In genomic region chr20:50459124-50459918, GRCh38 we compare ENCODE assay signal across 21 cellular contexts.
"Had no signal": no experiment of that assay in that cellular context is flagged by ENCODE, and none has a peak within 500 bp of the region (broad histone marks: within the 10 kb centered on the region; RNA-seq: fewer than 3 reads in every experiment).

No MANE protein-coding gene starts in this region.

- ATAC-seq: activated T-helper 17 cell treated with anti-CD3 and anti-CD28 coated beads, Interleukin-2, amount 50 U/mL, for 72 hours; effector memory CD8-positive, alpha-beta T cell had no signal

- H3K9me3 Mint-ChIP-seq: activated T-cell treated with anti-CD3 and anti-CD28 coated beads, Interleukin-2, amount 50 U/mL, for 24 hours; activated T-helper 17 cell treated with anti-CD3 and anti-CD28 coated beads, Interleukin-2, amount 50 U/mL, for 72 hours; effector memory CD8-positive, alpha-beta T cell; nephron progenitor cell had no signal

- H3K27ac ChIP-seq: colonic mucosa, dorsolateral prefrontal cortex, pancreas, suprapubic skin, WERI-Rb-1 had no signal

- H3K27me3 ChIP-seq: colonic mucosa, dorsolateral prefrontal cortex, esophagus muscularis mucosa, hepatocyte, pancreas, sigmoid colon, stomach, suprapubic skin, transverse colon had no signal

- H3K4me1 Mint-ChIP-seq: activated T-helper 17 cell treated with anti-CD3 and anti-CD28 coated beads, Interleukin-2, amount 50 U/mL, for 72 hours had no signal

- H3K36me3 ChIP-seq: colonic mucosa, esophagus muscularis mucosa, left ventricle myocardium inferior, pancreas, sigmoid colon, stomach, suprapubic skin, transverse colon, WERI-Rb-1 had no signal

- H3K27ac Mint-ChIP-seq: activated T-cell treated with anti-CD3 and anti-CD28 coated beads, Interleukin-2, amount 50 U/mL, for 24 hours; activated T-helper 17 cell treated with anti-CD3 and anti-CD28 coated beads, Interleukin-2, amount 50 U/mL, for 72 hours; effector memory CD8-positive, alpha-beta T cell; nephron progenitor cell; stimulated activated memory B cell treated with anti-CD40 and anti-IgM and Interleukin-4, amounts not matched to agents 10 μg/mL and 1 μg/mL and 100 μg/mL, for 72 hours had no signal

- H3K4me3 Mint-ChIP-seq: activated T-cell treated with anti-CD3 and anti-CD28 coated beads, Interleukin-2, amount 50 U/mL, for 24 hours; activated T-helper 17 cell treated with anti-CD3 and anti-CD28 coated beads, Interleukin-2, amount 50 U/mL, for 72 hours; effector memory CD8-positive, alpha-beta T cell; nephron progenitor cell; stimulated activated memory B cell treated with anti-CD40 and anti-IgM and Interleukin-4, amounts not matched to agents 10 μg/mL and 1 μg/mL and 100 μg/mL, for 72 hours had no signal

- H3K4me3 ChIP-seq: colonic mucosa, dorsolateral prefrontal cortex, esophagus muscularis mucosa, hepatocyte, left ventricle myocardium inferior, pancreas, sigmoid colon, smooth muscle cell, stomach, suprapubic skin, transverse colon had no signal

- DNase-seq: activated CD4-positive, CD25-positive, alpha-beta regulatory T cell treated with anti-CD3 and anti-CD28 coated beads, Interleukin-2, amount 50 U/mL, for 72 hours; activated T-cell treated with anti-CD3 and anti-CD28 coated beads, Interleukin-2, amount 50 U/mL, for 24 hours; amygdala; colonic mucosa; dorsolateral prefrontal cortex; effector memory CD8-positive, alpha-beta T cell; glutamatergic neuron; left ventricle myocardium inferior; nephron progenitor cell; pancreas; sigmoid colon; stimulated activated CD4-positive, alpha-beta T cell treated with anti-CD3 and anti-CD28 coated beads, Interleukin-15, amount 100 ng/mL, for 24 hours; stomach; transverse colon; WERI-Rb-1 had no signal

- H3K9me3 ChIP-seq: colonic mucosa, esophagus muscularis mucosa, left ventricle myocardium inferior, pancreas, sigmoid colon, stomach, suprapubic skin, transverse colon had no signal
